ENCODE assay signal across 1 cellular context in genomic region chr3:161691677-161692076, GRCh38.
TF ChIP-seq lines count a peak whose summit lies in the region.

No MANE protein-coding gene starts in this region.

TF ChIP-seq in GM12878, 131 proteins besides CTCF, POLR2A, EP300 and RAD21 (continued from another document):
- no peak for TF ChIP-seq CEBPZ (IDR thresholded peaks at IDR 0.05; ENCODE audit: low read depth, low read length)
- TF ChIP-seq, protein P1, sequence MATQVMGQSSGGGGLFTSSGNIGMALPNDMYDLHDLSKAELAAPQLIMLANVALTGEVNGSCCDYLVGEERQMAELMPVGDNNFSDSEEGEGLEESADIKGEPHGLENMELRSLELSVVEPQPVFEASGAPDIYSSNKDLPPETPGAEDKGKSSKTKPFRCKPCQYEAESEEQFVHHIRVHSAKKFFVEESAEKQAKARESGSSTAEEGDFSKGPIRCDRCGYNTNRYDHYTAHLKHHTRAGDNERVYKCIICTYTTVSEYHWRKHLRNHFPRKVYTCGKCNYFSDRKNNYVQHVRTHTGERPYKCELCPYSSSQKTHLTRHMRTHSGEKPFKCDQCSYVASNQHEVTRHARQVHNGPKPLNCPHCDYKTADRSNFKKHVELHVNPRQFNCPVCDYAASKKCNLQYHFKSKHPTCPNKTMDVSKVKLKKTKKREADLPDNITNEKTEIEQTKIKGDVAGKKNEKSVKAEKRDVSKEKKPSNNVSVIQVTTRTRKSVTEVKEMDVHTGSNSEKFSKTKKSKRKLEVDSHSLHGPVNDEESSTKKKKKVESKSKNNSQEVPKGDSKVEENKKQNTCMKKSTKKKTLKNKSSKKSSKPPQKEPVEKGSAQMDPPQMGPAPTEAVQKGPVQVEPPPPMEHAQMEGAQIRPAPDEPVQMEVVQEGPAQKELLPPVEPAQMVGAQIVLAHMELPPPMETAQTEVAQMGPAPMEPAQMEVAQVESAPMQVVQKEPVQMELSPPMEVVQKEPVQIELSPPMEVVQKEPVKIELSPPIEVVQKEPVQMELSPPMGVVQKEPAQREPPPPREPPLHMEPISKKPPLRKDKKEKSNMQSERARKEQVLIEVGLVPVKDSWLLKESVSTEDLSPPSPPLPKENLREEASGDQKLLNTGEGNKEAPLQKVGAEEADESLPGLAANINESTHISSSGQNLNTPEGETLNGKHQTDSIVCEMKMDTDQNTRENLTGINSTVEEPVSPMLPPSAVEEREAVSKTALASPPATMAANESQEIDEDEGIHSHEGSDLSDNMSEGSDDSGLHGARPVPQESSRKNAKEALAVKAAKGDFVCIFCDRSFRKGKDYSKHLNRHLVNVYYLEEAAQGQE (IDR thresholded peaks at IDR 0.05; ENCODE audit: low read depth, low read length): no peak
